19 cellular contexts compared by ENCODE assay signal in genomic region chr3:171058058-171058457, GRCh38.
DNase-seq lines count a peak whose midpoint lies in the region; ATAC-seq and TF ChIP-seq lines count a peak whose summit lies in the region.
"Had no signal": no experiment of that assay in that cellular context is flagged by ENCODE, and none has a peak within 500 bp of the region (broad histone marks: within the 10 kb centered on the region; RNA-seq: fewer than 3 reads in every experiment).

No MANE protein-coding gene starts in this region.

- no peak for ATAC-seq in GM21447 (IDR thresholded peaks at IDR 0.05; ENCODE audit: unreplicated experiment)
- ATAC-seq: activated naive CD4-positive, alpha-beta T cell treated with anti-CD3 and anti-CD28 coated beads, Interleukin-2, amount 50 U/mL, for 72 hours; activated T-helper 17 cell treated with anti-CD3 and anti-CD28 coated beads, Interleukin-2, amount 50 U/mL, for 72 hours; gastrocnemius medialis; Panc1; stimulated activated memory B cell treated with anti-CD40 and anti-IgM and Interleukin-4, amounts not matched to agents 10 μg/mL and 1 μg/mL and 100 μg/mL, for 72 hours had no signal

- H3K4me3 ChIP-seq in adipocyte (ENCODE audit: low read length) (no peak overlapping the region), fibroblast of mammary gland (ENCODE audit: control insufficient read depth, low read depth, low read length) (no peak overlapping the region)
- H3K4me3 ChIP-seq: gastrocnemius medialis, prostate gland, uterus had no signal

- no peaks in the 10 kb centered on the region for H3K27me3 ChIP-seq in adipocyte (replicated peaks; ENCODE audit: control insufficient read depth, insufficient read depth, low read length)
- H3K27me3 ChIP-seq: brain microvascular endothelial cell, gastrocnemius medialis, uterus had no signal

- DNase-seq in GM04504 (ENCODE audit: low read depth) (peak; percentile 28), adipocyte (ENCODE audit: low read depth) (peak; percentile 43), fibroblast of mammary gland (ENCODE audit: low read depth) (peak; percentile 77), DMS153 treated with DMSO at 0.1 percent for 48 hours (lab: John Stamatoyannopoulos, UW; ENCODE audit: unreplicated experiment) (no peak), cortex of kidney (lab: John Stamatoyannopoulos, UW) (no peak), NCI-H187 (lab: John Stamatoyannopoulos, UW) (no peak)
- DNase-seq: activated CD4-positive, alpha-beta T cell treated with anti-CD3 and anti-CD28 coated beads, Interleukin-2, amount 10 ng/mL, durations not matched to agents 7 days and 5 days; brain microvascular endothelial cell; dermis blood vessel endothelial cell; DMS79; gastrocnemius medialis; NCI-H446 treated with DMSO at 0.1 percent for 48 hours; uterus had no signal

- H3K4me1 ChIP-seq in adipocyte (ENCODE audit: control insufficient read depth, insufficient read depth, low read length), result peaks cover 22% of the 10 kb centered on the region
- H3K4me1 ChIP-seq: gastrocnemius medialis, prostate gland, uterus had no signal

- no peaks in the 10 kb centered on the region for H3K36me3 ChIP-seq in adipocyte (ENCODE audit: control insufficient read depth, insufficient read depth, low read length, severe bottlenecking)
- H3K36me3 ChIP-seq: brain microvascular endothelial cell, gastrocnemius medialis, prostate gland, uterus had no signal

- no peak for TF ChIP-seq CTCF in fibroblast of mammary gland (conservative IDR thresholded peaks at IDR 0.05; ENCODE audit: control insufficient read depth, insufficient read depth, low read depth, low read length)

- H3K9me3 ChIP-seq in adipocyte (ENCODE audit: control insufficient read depth, low read length), result no peaks in the 10 kb centered on the region
- H3K9me3 ChIP-seq: gastrocnemius medialis, prostate gland, uterus had no signal

- no peak overlapping the region for H3K9ac ChIP-seq in adipocyte (ENCODE audit: low read length)

Comparison
In these comparisons a context has a peak if more than half of its experiments do, and no peak if none do; other contexts are left out.
1. DNase-seq: peak in GM04504 (single experiment), adipocyte (single experiment) and fibroblast of mammary gland (single experiment); none in DMS153 treated with DMSO at 0.1 percent for 48 hours (single experiment), cortex of kidney (single experiment) and NCI-H187 (0 of 2).